In genomic region chr6:170093658-170094596, GRCh38 we compare ENCODE assay signal across 16 cellular contexts.
DNase-seq lines count a peak whose midpoint lies in the region; ATAC-seq, FAIRE-seq and TF ChIP-seq lines count a peak whose summit lies in the region.
"Had no signal": no experiment of that assay in that cellular context is flagged by ENCODE, and none has a peak within 500 bp of the region (broad histone marks: within the 10 kb centered on the region; RNA-seq: fewer than 3 reads in every experiment).

No MANE protein-coding gene starts in this region.

- TF ChIP-seq EP300 in H1 (IDR thresholded peaks at IDR 0.05; ENCODE audit: borderline replicate concordance in 1 of 2, low read depth in 2 of 2, low read length in 2 of 2): no peak

- H3K4me3 ChIP-seq in left ventricle myocardium inferior: no peak overlapping the region
- H3K4me3 ChIP-seq in H1 (ENCODE audit: extremely low read depth in 1 of 4, insufficient read depth in 2 of 4, low read depth in 3 of 4, low read length in 4 of 4): no peak overlapping the region
- H3K4me3 ChIP-seq in osteoblast (ENCODE audit: insufficient read depth, low read length): no peak overlapping the region
- H3K4me3 ChIP-seq in upper lobe of right lung: no peak overlapping the region
- H3K4me3 ChIP-seq: esophagus muscularis mucosa, lung, SJSA1 had no signal

- no peak overlapping the region for H2BK15ac ChIP-seq in H1 (ENCODE audit: low read length)

- POLR2A ChIA-PET in H1 (lab: Charles Lee; ENCODE audit: partially characterized antibody): no interaction called here

- H3K79me2 ChIP-seq in H1 (ENCODE audit: control insufficient read depth in 1 of 2, insufficient read depth in 2 of 2, low read length in 2 of 2): no peaks in the 10 kb centered on the region
- H3K79me2 ChIP-seq in osteoblast (ENCODE audit: insufficient read depth, low read length): no peaks in the 10 kb centered on the region

- H3K79me1 ChIP-seq in H1 (ENCODE audit: low read depth, low read length): no peaks in the 10 kb centered on the region; the same call in 1 of the 2 replicates

- H3K9me3 ChIP-seq in left ventricle myocardium inferior (replicated peaks) (no peaks in the 10 kb centered on the region), H1 (ENCODE audit: insufficient read depth in 2 of 2, low read depth in 1 of 2, low read length in 1 of 2) (no peaks in the 10 kb centered on the region; a peak in 1 of 4 replicates), osteoblast (ENCODE audit: low read depth, low read length) (no peaks in the 10 kb centered on the region), upper lobe of right lung (no peaks in the 10 kb centered on the region)
- H3K9me3 ChIP-seq: esophagus muscularis mucosa had no signal

- 87% methylated on average over 30 of the region's 37 CpGs; no CpG with 5 or more reads in 1 of the 2 experiments for WGBS in H1 (ENCODE audit: extremely low coverage in 1 of 2, insufficient coverage in 1 of 2, insufficient read length in 1 of 2, insufficient replicate concordance in 2 of 2, low coverage in 1 of 2, low lambda C conversion rate in 2 of 2, missing lambda C conversion rate in 1 of 2), 2 experiments

- no peak overlapping the region for H3K4me2 ChIP-seq in H1 (ENCODE audit: insufficient read depth in 1 of 2, low read depth in 2 of 2, low read length in 2 of 2)
- no peak overlapping the region for H3K4me2 ChIP-seq in osteoblast (ENCODE audit: insufficient read depth, low read length)

- TF ChIP-seq RAD21 in H1 (IDR thresholded peaks at IDR 0.05 in 1 of 2, conservative IDR thresholded peaks at IDR 0.05 in 1 of 2; ENCODE audit: low read depth in 2 of 2, low read length in 2 of 2): no peak

- H3K27ac ChIP-seq in left ventricle myocardium inferior (replicated peaks) (no peak overlapping the region), H1 (ENCODE audit: low read depth, low read length) (no peak overlapping the region), osteoblast (ENCODE audit: low read depth, low read length) (no peak overlapping the region), upper lobe of right lung (no peak overlapping the region)
- H3K27ac ChIP-seq: esophagus muscularis mucosa, SJSA1 had no signal

- TF ChIP-seq CTCF in left ventricle myocardium inferior (IDR thresholded peaks at IDR 0.05; ENCODE audit: borderline replicate concordance) (no peak), H1 (IDR thresholded peaks at IDR 0.05; ENCODE audit: control extremely low read depth in 1 of 3, insufficient read depth in 1 of 3, low read depth in 1 of 3, low read length in 3 of 3) (no peak), osteoblast (IDR thresholded peaks at IDR 0.05; ENCODE audit: extremely low read depth, low read depth, low read length) (no peak), upper lobe of right lung (IDR thresholded peaks at IDR 0.05) (no peak)

- H2AK5ac ChIP-seq in H1 (ENCODE audit: low read depth, low read length): 0 out of 2 replicates have a peak overlapping the region, but pooled peaks have one; percentile 24

- no peaks in the 10 kb centered on the region for H3K27me3 ChIP-seq in left ventricle myocardium inferior (ENCODE audit: low read depth)
- no peaks in the 10 kb centered on the region for H3K27me3 ChIP-seq in H1 (replicated peaks in 1 of 4; ENCODE audit: control insufficient read depth in 3 of 4, extremely low read depth in 1 of 4, insufficient read depth in 3 of 4, low read length in 3 of 4)
- H3K27me3 ChIP-seq in osteoblast (ENCODE audit: insufficient read depth, low read length): no peaks in the 10 kb centered on the region
- peaks cover 13% of the 10 kb centered on the region for H3K27me3 ChIP-seq in upper lobe of right lung
- H3K27me3 ChIP-seq: esophagus muscularis mucosa, SJSA1 had no signal

- H2BK120ac ChIP-seq in H1 (replicated peaks; ENCODE audit: low read depth, low read length): no peak overlapping the region

- no peak overlapping the region for H3K4ac ChIP-seq in H1 (replicated peaks; ENCODE audit: insufficient read length, low read depth, low read length)

- intact Hi-C loops in left cardiac atrium (cut with DNase I): no loop called here
- intact Hi-C loops in left ventricle myocardium inferior (cut with micrococcal nuclease): no loop called here
- intact Hi-C loops in upper lobe of right lung (cut with DNase I): no loop called here

- ATAC-seq in left cardiac atrium: no peak
- peak; percentile 16 for ATAC-seq in upper lobe of right lung
- ATAC-seq in HG02759 (IDR thresholded peaks at IDR 0.05; ENCODE audit: unreplicated experiment): no peak
- no peak for ATAC-seq in HG02678 (IDR thresholded peaks at IDR 0.05; ENCODE audit: unreplicated experiment)
- no peak for ATAC-seq in HG03139 (IDR thresholded peaks at IDR 0.05; ENCODE audit: unreplicated experiment)
- ATAC-seq: naive thymus-derived CD4-positive, alpha-beta T cell had no signal

- DNase-seq in left cardiac atrium (peak; percentile 17), left ventricle myocardium inferior (no peak), H1 (ENCODE audit: low read depth in 1 of 2, low spot score in 2 of 2) (peak in 1 of 2 experiments; percentile 37), osteoblast (ENCODE audit: insufficient read length, low spot score, missing footprints) (peak; percentile 73), upper lobe of right lung (peak; percentile 62)
- DNase-seq: EL, MM.1S, NCI-H1930 had no signal

- peaks cover 39% of the 10 kb centered on the region for H3K4me1 ChIP-seq in left ventricle myocardium inferior
- no peaks in the 10 kb centered on the region; a peak in 1 of 7 replicates for H3K4me1 ChIP-seq in H1 (replicated peaks in 1 of 4; ENCODE audit: control insufficient read depth in 3 of 4, insufficient read depth in 4 of 4, low read length in 3 of 4)
- peaks cover 7% of the 10 kb centered on the region for H3K4me1 ChIP-seq in osteoblast (ENCODE audit: insufficient read depth, low read length)
- peaks cover under 1% of the 10 kb centered on the region for H3K4me1 ChIP-seq in upper lobe of right lung
- H3K4me1 ChIP-seq: SJSA1 had no signal

- H4K5ac ChIP-seq in H1 (ENCODE audit: insufficient read length, low read depth, low read length): no peak overlapping the region

- no peak overlapping the region for H2BK20ac ChIP-seq in H1 (ENCODE audit: low read length)

- no peak for TF ChIP-seq POLR2A in H1 (IDR thresholded peaks at IDR 0.05; ENCODE audit: control extremely low read depth in 1 of 2, low read depth in 2 of 2, low read length in 2 of 2)

- H3K36me3 ChIP-seq in left ventricle myocardium inferior: no peaks in the 10 kb centered on the region
- no peaks in the 10 kb centered on the region for H3K36me3 ChIP-seq in H1 (ENCODE audit: control insufficient read depth in 2 of 4, insufficient read depth in 4 of 4, low read length in 3 of 4)
- no peaks in the 10 kb centered on the region for H3K36me3 ChIP-seq in osteoblast (ENCODE audit: insufficient read depth, low read length)
- no peaks in the 10 kb centered on the region for H3K36me3 ChIP-seq in upper lobe of right lung
- H3K36me3 ChIP-seq: esophagus muscularis mucosa, SJSA1 had no signal

- H3K9ac ChIP-seq in H1 (replicated peaks in 1 of 4; ENCODE audit: extremely low read depth in 1 of 4, low read depth in 3 of 4, low read length in 3 of 4): no peak overlapping the region

- H3K56ac ChIP-seq in H1 (replicated peaks; ENCODE audit: insufficient read length, low read depth, low read length): no peak overlapping the region

- H3K18ac ChIP-seq in H1 (ENCODE audit: extremely low read depth, low read length): no peak overlapping the region

- H3K23ac ChIP-seq in H1 (ENCODE audit: insufficient read length): no peak overlapping the region

- peak overlapping the region; percentile 27; the same call in 1 of the 2 replicates for H2BK12ac ChIP-seq in H1 (ENCODE audit: low read depth, low read length)

- H4K8ac ChIP-seq in H1 (ENCODE audit: extremely low read depth, insufficient read depth, low read length): no peak overlapping the region

- H3K23me2 ChIP-seq in H1 (ENCODE audit: low read depth, low read length): peaks cover 5% of the 10 kb centered on the region; the same call in 1 of the 2 replicates

- H2BK5ac ChIP-seq in H1 (ENCODE audit: low read depth, low read length): peak overlapping the region; percentile 49; the same call in 1 of the 2 replicates

- no peak overlapping the region for H4K91ac ChIP-seq in H1 (replicated peaks; ENCODE audit: insufficient read length, low read length)

- CTCF ChIA-PET in H1 (lab: Charles Lee; ENCODE audit: partially characterized antibody): interaction anchor here (1.1 to 1.6 kb wide), 3 partner anchors 16 to 182 kb away, joined by 3 to 5 read pairs (median 5); no protein-coding TSS in a partner anchor

- H4K20me1 ChIP-seq in H1 (replicated peaks in 1 of 2; ENCODE audit: control insufficient read depth in 1 of 2, insufficient read depth in 2 of 2, low read length in 2 of 2) (no peaks in the 10 kb centered on the region), osteoblast (ENCODE audit: insufficient read depth, low read length) (no peaks in the 10 kb centered on the region)

- H2AFZ ChIP-seq in H1 (ENCODE audit: low read length) (no peak overlapping the region), osteoblast (ENCODE audit: low read length) (no peak overlapping the region)

- H3K14ac ChIP-seq in H1 (ENCODE audit: insufficient read length): no peak overlapping the region

- FAIRE-seq in H1 (lab: Jason Lieb, UNC): no peak
- FAIRE-seq: bronchial epithelial cell had no signal

TF ChIP-seq in H1, 55 proteins besides CTCF, POLR2A, EP300 and RAD21 (continues in another document):
- TF ChIP-seq POU5F1 (IDR thresholded peaks at IDR 0.05; ENCODE audit: low read depth, low read length): no peak
- no peak for TF ChIP-seq RNF2 (IDR thresholded peaks at IDR 0.05; ENCODE audit: borderline replicate concordance, low read depth, low read length, missing control alignments, poor library complexity, severe bottlenecking)
- TF ChIP-seq JUND (IDR thresholded peaks at IDR 0.05; ENCODE audit: low read length): no peak
- no peak for TF ChIP-seq CEBPB (IDR thresholded peaks at IDR 0.05; ENCODE audit: low read depth, low read length)
- no peak for TF ChIP-seq ATF2 (IDR thresholded peaks at IDR 0.05; ENCODE audit: low read length)
- TF ChIP-seq SP2 (IDR thresholded peaks at IDR 0.05; ENCODE audit: low read length): no peak
- no peak for TF ChIP-seq SIRT6 (IDR thresholded peaks at IDR 0.05; ENCODE audit: low read length)
- TF ChIP-seq NANOG (IDR thresholded peaks at IDR 0.05; ENCODE audit: insufficient read depth, low read depth, low read length, poor library complexity, severe bottlenecking): no peak
